ENCODE assay signal across 8 cellular contexts in genomic region chr6:140485740-140486467, GRCh38.
DNase-seq lines count a peak whose midpoint lies in the region; ATAC-seq and TF ChIP-seq lines count a peak whose summit lies in the region.

No MANE protein-coding gene starts in this region.

- ATAC-seq in HG02588 (IDR thresholded peaks at IDR 0.05; ENCODE audit: unreplicated experiment), result no peak
- no peak for ATAC-seq in HG03196 (IDR thresholded peaks at IDR 0.05; ENCODE audit: unreplicated experiment)
- ATAC-seq in HG03521 (IDR thresholded peaks at IDR 0.05; ENCODE audit: unreplicated experiment), result no peak

- 42 to 46% methylated on average over 7 of the region's 7 CpGs for WGBS in GM23248 (ENCODE audit: low coverage in 1 of 2, low lambda C conversion rate in 2 of 2, missing lambda C conversion rate in 2 of 2), 2 experiments

- H3K4me1 ChIP-seq in GM23248 (ENCODE audit: insufficient read depth), result peaks cover 52% of the 10 kb centered on the region
- peaks cover 0 to 7% of the 10 kb centered on the region in 2 donors for H3K4me1 ChIP-seq in right atrium auricular region

- in situ Hi-C loops in GM23248 (cut with MboI), result no loop called here

- DNase-seq in AG04449 (ENCODE audit: low read depth, low spot score) (peak; percentile 83), GM23248 (peak; percentile 97), SHP77 treated with DMSO at 0.1 percent for 48 hours (lab: John Stamatoyannopoulos, UW) (peak; percentile 49), right atrium auricular region (ENCODE audit: low spot score) (no peak), globus pallidus (ENCODE audit: low spot score) (no peak)

- H3K79me2 ChIP-seq in GM23248 (ENCODE audit: insufficient read depth), result no peaks in the 10 kb centered on the region

- no peaks in the 10 kb centered on the region for H3K36me3 ChIP-seq in GM23248 (ENCODE audit: low read depth)
- H3K36me3 ChIP-seq in right atrium auricular region, result no peaks in the 10 kb centered on the region

- H3K27me3 ChIP-seq in GM23248 (replicated peaks; ENCODE audit: insufficient read depth) (no peaks in the 10 kb centered on the region), right atrium auricular region (no peaks in the 10 kb centered on the region)

- no peak overlapping the region for H3K4me3 ChIP-seq in AG04449 (ENCODE audit: low read depth, low read length)
- H3K4me3 ChIP-seq in GM23248, result no peak overlapping the region
- no peak overlapping the region for H3K4me3 ChIP-seq in right atrium auricular region

- H3K27ac ChIP-seq in GM23248 (peak overlapping the region; percentile 72), right atrium auricular region (peak overlapping the region; percentile 8 to 12)

- peak overlapping the region; percentile 55 for H3K4me2 ChIP-seq in GM23248 (ENCODE audit: unreplicated experiment)

- H3K9me3 ChIP-seq in GM23248 (ENCODE audit: low read depth) (no peaks in the 10 kb centered on the region), right atrium auricular region (peaks cover 5 to 14% of the 10 kb centered on the region in 2 donors)

- H4K20me1 ChIP-seq in GM23248 (ENCODE audit: insufficient read depth), result no peaks in the 10 kb centered on the region

- no peaks in the 10 kb centered on the region for H3K9me2 ChIP-seq in GM23248 (ENCODE audit: insufficient read depth)

- CTCF ChIA-PET in AG04449 (lab: Yijun Ruan, JAX), result no interaction called here

- peak overlapping the region; percentile 22; the same call in 1 of the 2 replicates for H2AFZ ChIP-seq in GM23248

- POLR2A ChIA-PET in AG04449 (lab: Yijun Ruan, JAX), result no interaction called here

- TF ChIP-seq CTCF in AG04449 (IDR thresholded peaks at IDR 0.05; ENCODE audit: insufficient read depth, low read length, missing control alignments) (no peak), right atrium auricular region (IDR thresholded peaks at IDR 0.05) (no peak)

- H3K9ac ChIP-seq in GM23248, result no peak overlapping the region

- peaks cover 33% of the 10 kb centered on the region for H3F3A ChIP-seq in GM23248 (ENCODE audit: insufficient read depth)

Comparison
In these comparisons a context has a peak if more than half of its experiments do, and no peak if none do; other contexts are left out.
1. DNase-seq: peak in AG04449 (single experiment), GM23248 (single experiment) and SHP77 treated with DMSO at 0.1 percent for 48 hours (single experiment); none in right atrium auricular region (single experiment) and globus pallidus (single experiment).